ENCODE assay signal across 9 cellular contexts in genomic region chr1:2204384-2205190, GRCh38. TPM values are rescaled to one million over a fixed set of nuclear protein-coding genes. Genes with fewer than 3 reads are reported as not detected.
DNase-seq lines count a peak whose midpoint lies in the region; ATAC-seq, FAIRE-seq and TF ChIP-seq lines count a peak whose summit lies in the region.
"Had no signal": no experiment of that assay in that cellular context is flagged by ENCODE, and none has a peak within 500 bp of the region (broad histone marks: within the 10 kb centered on the region; RNA-seq: fewer than 3 reads in every experiment).

No MANE protein-coding gene starts in this region.

- intact Hi-C loops in activated T-helper 2 cell treated with anti-CD3 and anti-CD28 coated beads, Interferon-gamma antibody, Interleukin-2, Interleukin-4, amounts not matched to agents 10 μg/mL and 5 μg/mL and 100 μg/mL, durations not matched to agents 14 hours and 24 hours and 36 hours (cut with micrococcal nuclease) = loop anchor here (1.0 kb wide), 2 partner anchors 23 to 382 kb away; partner anchors contain the start of gene PRXL2B
- intact Hi-C loops in heart left ventricle (cut with DNase I) (loop anchor here in 2 of 10 donors (2.0 to 10.0 kb wide), 2 partner anchors 110 to 340 kb away; no protein-coding TSS in a partner anchor), pancreas (cut with DNase I) (no loop called here)

- H3K4me3 ChIP-seq in AG04449 (ENCODE audit: low read depth, low read length) (peak overlapping the region; percentile 61), heart left ventricle (peak overlapping the region; percentile 17 to 68 (median 55)), pancreas (peak overlapping the region; percentile 13 to 50 (median 28))

- H3K27me3 Mint-ChIP-seq in activated T-helper 2 cell treated with anti-CD3 and anti-CD28 coated beads, Interferon-gamma antibody, Interleukin-2, Interleukin-4, amounts not matched to agents 10 μg/mL and 5 μg/mL and 100 μg/mL, durations not matched to agents 14 hours and 24 hours and 36 hours (ENCODE audit: low read depth) = no peaks in the 10 kb centered on the region

- TF ChIP-seq CTCF in AG04449 (IDR thresholded peaks at IDR 0.05; ENCODE audit: insufficient read depth, low read length, missing control alignments) = no peak
- TF ChIP-seq CTCF in heart left ventricle (IDR thresholded peaks at IDR 0.05) = no peak
- no peak for TF ChIP-seq CTCF in pancreas (IDR thresholded peaks at IDR 0.05)

- CTCF ChIA-PET in AG04449 (lab: Yijun Ruan, JAX) = interaction anchor here (1.5 to 26.3 kb wide), 4 partner anchors 9 to 180 kb away, joined by 4 to 891 read pairs (median 17); partner anchors contain the start of genes FAAP20, MORN1 and RER1

- no peaks in the 10 kb centered on the region for H3K9me3 ChIP-seq in heart left ventricle
- H3K9me3 ChIP-seq in pancreas = no peaks in the 10 kb centered on the region

- H3K27ac Mint-ChIP-seq in activated T-helper 2 cell treated with anti-CD3 and anti-CD28 coated beads, Interferon-gamma antibody, Interleukin-2, Interleukin-4, amounts not matched to agents 10 μg/mL and 5 μg/mL and 100 μg/mL, durations not matched to agents 14 hours and 24 hours and 36 hours = no peak overlapping the region

- H3K27me3 ChIP-seq in heart left ventricle (no peaks in the 10 kb centered on the region), pancreas (no peaks in the 10 kb centered on the region)

- no peak for DNase-seq in AG04449 (ENCODE audit: low read depth, low spot score)
- peak; percentile 64 for DNase-seq in GDM1 (lab: John Stamatoyannopoulos, UW)
- peak; percentile 60 for DNase-seq in MV-4-11 (lab: John Stamatoyannopoulos, UW)
- no peak for DNase-seq in activated T-helper 2 cell treated with anti-CD3 and anti-CD28 coated beads, Interferon-gamma antibody, Interleukin-2, Interleukin-4, amounts not matched to agents 10 μg/mL and 5 μg/mL and 100 μg/mL, durations not matched to agents 14 hours and 24 hours and 36 hours (ENCODE audit: low spot score)
- DNase-seq in heart left ventricle = peak; percentile 83 to 93 (median 89)
- DNase-seq in pancreas = peak; percentile 76 to 94 (median 90)
- no peak for DNase-seq in GOT3 (lab: John Stamatoyannopoulos, UW)
- no peak for DNase-seq in NCI-H345 treated with DMSO at 0.1 percent for 48 hours (lab: John Stamatoyannopoulos, UW; ENCODE audit: unreplicated experiment)

- H3K27ac ChIP-seq in heart left ventricle (peak overlapping the region; percentile 66 to 96 (median 91)), pancreas (peak overlapping the region in 3 of 4 donors; percentile 46 to 70 (median 46))
- H3K27ac ChIP-seq: KMS-11 had no signal

- H3K36me3 Mint-ChIP-seq in activated T-helper 2 cell treated with anti-CD3 and anti-CD28 coated beads, Interferon-gamma antibody, Interleukin-2, Interleukin-4, amounts not matched to agents 10 μg/mL and 5 μg/mL and 100 μg/mL, durations not matched to agents 14 hours and 24 hours and 36 hours (ENCODE audit: low read depth) = no peaks in the 10 kb centered on the region

- WGBS in heart left ventricle, 4 donors = 1 to 3% (median 2%) methylated on average over 11 to 53 of the region's 61 CpGs
- 3 to 4% methylated on average over 29 to 41 of the region's 61 CpGs for WGBS in pancreas, 2 donors

- H3K4me1 ChIP-seq in heart left ventricle (peaks cover 10 to 73% (median 58%) of the 10 kb centered on the region in 12 donors), pancreas (peaks cover 18 to 27% (median 19%) of the 10 kb centered on the region in 3 donors)

- peaks cover 3% of the 10 kb centered on the region for H3K4me1 Mint-ChIP-seq in activated T-helper 2 cell treated with anti-CD3 and anti-CD28 coated beads, Interferon-gamma antibody, Interleukin-2, Interleukin-4, amounts not matched to agents 10 μg/mL and 5 μg/mL and 100 μg/mL, durations not matched to agents 14 hours and 24 hours and 36 hours (ENCODE audit: low read depth)

- FAIRE-seq in pancreas (lab: Jason Lieb, UNC) = no peak

- POLR2A ChIA-PET in AG04449 (lab: Yijun Ruan, JAX) = interaction anchor here (0.6 to 1.4 kb wide), 9 partner anchors 9 to 195 kb away, joined by 3 to 7 read pairs (median 3); partner anchors contain the start of genes MORN1 and RER1

- H3K4me3 Mint-ChIP-seq in activated T-helper 2 cell treated with anti-CD3 and anti-CD28 coated beads, Interferon-gamma antibody, Interleukin-2, Interleukin-4, amounts not matched to agents 10 μg/mL and 5 μg/mL and 100 μg/mL, durations not matched to agents 14 hours and 24 hours and 36 hours (ENCODE audit: low read depth) = peak overlapping the region; percentile 39

- H3K36me3 ChIP-seq in heart left ventricle (no peaks in the 10 kb centered on the region), pancreas (no peaks in the 10 kb centered on the region)

- ATAC-seq in heart left ventricle = peak; percentile 52 to 71 (median 68)
- ATAC-seq in pancreas = peak; percentile 46 to 70 (median 62)

- peak in 1 of 2 donors; percentile 82 for TF ChIP-seq POLR2A in heart left ventricle (IDR thresholded peaks at IDR 0.05)

- H3K9me3 Mint-ChIP-seq in activated T-helper 2 cell treated with anti-CD3 and anti-CD28 coated beads, Interferon-gamma antibody, Interleukin-2, Interleukin-4, amounts not matched to agents 10 μg/mL and 5 μg/mL and 100 μg/mL, durations not matched to agents 14 hours and 24 hours and 36 hours = no peaks in the 10 kb centered on the region

RNA-seq across cellular contexts. Expression of gene FAAP20, which starts 10.0 kb away (rescaled TPM):
- 61.5 and 63.8 TPM in 2 replicates for total RNA-seq in activated T-helper 2 cell treated with anti-CD3 and anti-CD28 coated beads, Interferon-gamma antibody, Interleukin-2, Interleukin-4, amounts not matched to agents 10 μg/mL and 5 μg/mL and 100 μg/mL, durations not matched to agents 14 hours and 24 hours and 36 hours
- total RNA-seq in heart left ventricle = 10 to 100 TPM; 20.9 to 50.8 (median 34.8) TPM
- 10 to 100 TPM; 57.3 to 61.3 TPM for polyA plus RNA-seq in heart left ventricle
- 10 to 100 TPM; 17.2 to 35.9 (median 22.3) TPM for total RNA-seq in pancreas
- 10 to 100 TPM; 56.1 to 75.6 TPM for polyA plus RNA-seq in pancreas

RNA-seq across cellular contexts. Expression of gene SKI, which starts 23.5 kb away (rescaled TPM):
- 37.0 and 41.1 TPM in 2 replicates for total RNA-seq in activated T-helper 2 cell treated with anti-CD3 and anti-CD28 coated beads, Interferon-gamma antibody, Interleukin-2, Interleukin-4, amounts not matched to agents 10 μg/mL and 5 μg/mL and 100 μg/mL, durations not matched to agents 14 hours and 24 hours and 36 hours
- total RNA-seq in heart left ventricle (10 to 100 TPM; 28.8 to 52.7 (median 41.3) TPM), pancreas (10 to 100 TPM; 11.0 to 27.9 (median 16.2) TPM)
- polyA plus RNA-seq in heart left ventricle (10 to 100 TPM; 16.9 to 28.7 TPM), pancreas (10 to 100 TPM in 1 of 2 donors, 1 to 10 TPM in 1; 8.6 to 12.1 TPM)

Comparison
In these comparisons a context has a peak if more than half of its experiments do, and no peak if none do; other contexts are left out.
1. DNase-seq: peak in GDM1 (single experiment), MV-4-11 (single experiment), heart left ventricle (5 of 5) and pancreas (6 of 6); none in AG04449 (single experiment), activated T-helper 2 cell treated with anti-CD3 and anti-CD28 coated beads, Interferon-gamma antibody, Interleukin-2, Interleukin-4, amounts not matched to agents 10 μg/mL and 5 μg/mL and 100 μg/mL, durations not matched to agents 14 hours and 24 hours and 36 hours (single experiment), GOT3 (single experiment) and NCI-H345 treated with DMSO at 0.1 percent for 48 hours (single experiment).
2. Peak in every context shown above with its lines, with median percentiles within 50 percentile points of each other: H3K4me3 ChIP-seq.